Comparison of ENCODE assay signal across 16 cellular contexts in the genomic region with DNA sequence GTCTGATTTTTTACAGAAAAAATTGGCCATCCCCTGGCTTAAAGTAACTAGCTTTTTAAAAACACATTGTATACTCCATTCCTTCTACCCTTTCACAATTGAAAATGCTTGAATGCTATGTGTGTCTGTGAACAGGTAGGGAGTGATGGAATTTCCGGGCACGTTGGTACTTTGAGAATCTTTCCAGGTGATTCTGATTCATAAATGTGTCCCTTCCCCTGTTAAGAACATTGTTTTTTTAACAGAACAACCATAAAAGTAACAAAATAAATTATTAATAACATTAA. TPM values are rescaled to one million over a fixed set of nuclear protein-coding genes. Genes with fewer than 3 reads are reported as not detected.
DNase-seq lines count a peak whose midpoint lies in the region; TF ChIP-seq lines count a peak whose summit lies in the region.
"Had no signal": no experiment of that assay in that cellular context is flagged by ENCODE, and none has a peak within 500 bp of the region (broad histone marks: within the 10 kb centered on the region; RNA-seq: fewer than 3 reads in every experiment).

No MANE protein-coding gene starts in this region.

- H2BK5ac ChIP-seq in trophoblast cell (ENCODE audit: low read depth, low read length, poor library complexity): no peak overlapping the region

- H3K4me3 ChIP-seq in left ventricle myocardium inferior (no peak overlapping the region), trophoblast cell (ENCODE audit: low read depth, low read length) (no peak overlapping the region), transverse colon (no peak overlapping the region)
- H3K4me3 ChIP-seq: A549, BLaER1 had no signal

- H3K4me2 ChIP-seq in trophoblast cell (ENCODE audit: low read length): no peak overlapping the region
- H3K4me2 ChIP-seq: BLaER1 had no signal

- no peaks in the 10 kb centered on the region for H3K9me3 ChIP-seq in left ventricle myocardium inferior (replicated peaks)
- H3K9me3 ChIP-seq in trophoblast cell (ENCODE audit: insufficient read depth, low read depth, low read length): no peaks in the 10 kb centered on the region
- no peaks in the 10 kb centered on the region for H3K9me3 ChIP-seq in transverse colon
- H3K9me3 ChIP-seq: A549, BLaER1 had no signal

- H3K4me1 ChIP-seq in left ventricle myocardium inferior (peaks cover 16% of the 10 kb centered on the region), trophoblast cell (ENCODE audit: control insufficient read depth in 1 of 2, insufficient read depth in 2 of 2, low read length in 2 of 2) (no peaks in the 10 kb centered on the region), transverse colon (no peaks in the 10 kb centered on the region)

- in situ Hi-C loops in transverse colon (cut with MboI; ENCODE audit: low pct_ligation_motif_present in 1 of 4, low pct_unique_long_range_greater_than_20kb in 1 of 4, low sequenced_read_pairs in 3 of 4): no loop called here

- H3K18ac ChIP-seq in trophoblast cell (ENCODE audit: low read length): no peak overlapping the region

- no peaks in the 10 kb centered on the region for H3K79me1 ChIP-seq in trophoblast cell (ENCODE audit: low read length)

- H4K12ac ChIP-seq in trophoblast cell (ENCODE audit: low read depth, low read length): no peak overlapping the region

- peak overlapping the region; percentile 21 for H3K27ac ChIP-seq in left ventricle myocardium inferior (replicated peaks)
- no peak overlapping the region for H3K27ac ChIP-seq in trophoblast cell (ENCODE audit: low read depth, low read length)
- H3K27ac ChIP-seq in transverse colon: peak overlapping the region in 3 of 4 donors; percentile 3 to 36 (median 7)
- H3K27ac ChIP-seq: 22Rv1, BLaER1, HL-60 had no signal

- no CpG with 5 or more reads among the region's 2 CpGs for WGBS in trophoblast cell (ENCODE audit: extremely low coverage, insufficient coverage, insufficient read length)
- WGBS in transverse colon (ENCODE audit: low coverage in 1 of 2), 2 donors: 89 to 94% methylated on average over 2 of the region's 2 CpGs

- H2BK120ac ChIP-seq in trophoblast cell (ENCODE audit: insufficient read depth, low read length, poor library complexity): no peak overlapping the region

- no peak overlapping the region for H3K9ac ChIP-seq in trophoblast cell (ENCODE audit: low read length)
- H3K9ac ChIP-seq: BLaER1 had no signal

- H3K27me3 ChIP-seq in left ventricle myocardium inferior (ENCODE audit: low read depth) (no peaks in the 10 kb centered on the region), trophoblast cell (ENCODE audit: insufficient read depth, low read length) (no peaks in the 10 kb centered on the region), transverse colon (no peaks in the 10 kb centered on the region)
- H3K27me3 ChIP-seq: BLaER1 had no signal

- H3K23ac ChIP-seq in trophoblast cell (ENCODE audit: low read length): no peak overlapping the region

- no peaks in the 10 kb centered on the region for H3K79me2 ChIP-seq in trophoblast cell (ENCODE audit: control insufficient read depth, insufficient read depth, low read length, poor library complexity)

- no peak overlapping the region for H4K91ac ChIP-seq in trophoblast cell (ENCODE audit: low read depth, low read length)

- intact Hi-C loops in left ventricle myocardium inferior (cut with micrococcal nuclease) (no loop called here), cardiac septum (cut with DNase I) (no loop called here), transverse colon (cut with DNase I; ENCODE audit: low total_unique reads) (no loop called here)

- no peak overlapping the region for H2AFZ ChIP-seq in trophoblast cell (ENCODE audit: insufficient read depth, low read length, poor library complexity)

- H3K36me3 ChIP-seq in left ventricle myocardium inferior: peaks cover 98% of the 10 kb centered on the region
- peaks cover 6 to 15% of the 10 kb centered on the region in 2 experiments for H3K36me3 ChIP-seq in trophoblast cell (ENCODE audit: control insufficient read depth in 1 of 2, insufficient read depth in 2 of 2, low read length in 2 of 2)
- H3K36me3 ChIP-seq in transverse colon: peaks cover 0 to 69% (median 17%) of the 10 kb centered on the region in 4 donors

- no peak for TF ChIP-seq EP300 in transverse colon (IDR thresholded peaks at IDR 0.05; ENCODE audit: low read depth)

- no peak for TF ChIP-seq CTCF in left ventricle myocardium inferior (IDR thresholded peaks at IDR 0.05; ENCODE audit: borderline replicate concordance)
- TF ChIP-seq CTCF in transverse colon (IDR thresholded peaks at IDR 0.05): no peak

- TF ChIP-seq POLR2A in transverse colon (IDR thresholded peaks at IDR 0.05): no peak

- no peak overlapping the region for H2AK5ac ChIP-seq in trophoblast cell (ENCODE audit: low read length)

- H3K14ac ChIP-seq in trophoblast cell (ENCODE audit: low read length): no peak overlapping the region

- DNase-seq in left ventricle myocardium inferior (no peak), cardiac septum (ENCODE audit: low spot score) (no peak), trophoblast cell (peak; percentile 76 to 93), transverse colon (no peak)
- no peak for DNase-seq in activated CD8-positive, alpha-beta memory T cell treated with anti-CD3 and anti-CD28 coated beads for 24 hours
- no peak for DNase-seq in stimulated activated CD4-positive, alpha-beta T cell treated with anti-CD3 and anti-CD28 coated beads, Interleukin-2, amount 100 ng/mL, for 24 hours
- DNase-seq in stimulated activated CD4-positive, alpha-beta T cell treated with anti-CD3 and anti-CD28 coated beads, Interleukin-12 subunit alpha, Interleukin-12 subunit beta, amount 100 ng/mL, for 4 hours: no peak
- DNase-seq: CD4-positive, alpha-beta memory T cell; DMS153; DMS79; GDM1; H9 had no signal

- no peak overlapping the region for H4K8ac ChIP-seq in trophoblast cell (ENCODE audit: low read depth, low read length)

- H2BK12ac ChIP-seq in trophoblast cell (ENCODE audit: low read length): no peak overlapping the region

- no peak overlapping the region for H3K4ac ChIP-seq in trophoblast cell (ENCODE audit: low read depth, low read length)

RNA-seq across cellular contexts. Expression of gene QSOX1, which starts 57.4 kb away (rescaled TPM):
- 102 TPM for total RNA-seq in left ventricle myocardium inferior
- 106 TPM for total RNA-seq in cardiac septum
- 89.3 and 101 TPM in 2 replicates for polyA plus RNA-seq in trophoblast cell (2013)
- total RNA-seq in transverse colon: 100 to 1,000 TPM; 109 to 124 (median 119) TPM

Comparison
In these comparisons a context has a peak if more than half of its experiments do, and no peak if none do; other contexts are left out.
1. DNase-seq: peak in trophoblast cell (2 of 2); none in left ventricle myocardium inferior (single experiment), cardiac septum (single experiment), transverse colon (single experiment), activated CD8-positive, alpha-beta memory T cell treated with anti-CD3 and anti-CD28 coated beads for 24 hours (single experiment), stimulated activated CD4-positive, alpha-beta T cell treated with anti-CD3 and anti-CD28 coated beads, Interleukin-2, amount 100 ng/mL, for 24 hours (0 of 2) and stimulated activated CD4-positive, alpha-beta T cell treated with anti-CD3 and anti-CD28 coated beads, Interleukin-12 subunit alpha, Interleukin-12 subunit beta, amount 100 ng/mL, for 4 hours (single experiment).